In the genomic region with DNA sequence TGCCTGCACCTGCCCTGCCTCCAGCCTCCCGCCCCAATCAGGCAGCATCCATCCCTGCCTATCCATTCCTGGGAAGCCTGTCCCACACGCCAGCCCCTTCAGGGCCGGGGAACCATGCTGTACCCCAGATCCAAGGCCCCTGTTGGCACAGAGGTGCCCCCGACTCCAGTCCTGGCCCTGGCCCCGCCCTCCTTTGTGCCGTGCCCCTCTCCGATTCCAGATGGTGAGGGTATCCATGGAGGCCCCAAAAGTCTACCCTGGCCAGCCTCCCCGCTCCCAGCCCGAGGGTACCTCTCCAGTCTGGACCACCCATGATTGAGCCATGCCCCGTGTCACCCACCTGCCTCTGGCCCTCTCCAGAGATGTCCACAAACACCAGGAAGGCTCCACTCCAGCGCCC, we compare ENCODE assay signal across 9 cellular contexts. TPM values are rescaled to one million over a fixed set of nuclear protein-coding genes. Genes with fewer than 3 reads are reported as not detected.
"Had no signal": no experiment of that assay in that cellular context is flagged by ENCODE, and none has a peak within 500 bp of the region (broad histone marks: within the 10 kb centered on the region; RNA-seq: fewer than 3 reads in every experiment).

No MANE protein-coding gene starts in this region.

- DNase-seq: GDM1, GF-D8 had no signal

- H3K4me3 ChIP-seq: GM12878 had no signal

- FAIRE-seq: G401.6, GM12878, GM12891, GM12892, GM18507, GM19239 had no signal

RNA-seq across cellular contexts. Expression of gene TH, which starts 2.7 kb away (rescaled TPM):
- total RNA-seq: G401, GM12878 had no signal
- polyA plus RNA-seq: GM12878 had no signal

RNA-seq across cellular contexts. Expression of gene INS, which starts 13.4 kb away (rescaled TPM):
- total RNA-seq: G401, GM12878 had no signal
- polyA plus RNA-seq: GM12878 had no signal

RNA-seq across cellular contexts. Expression of gene IGF2, which starts 35.2 kb away (rescaled TPM):
- total RNA-seq: G401 had no signal
- polyA plus RNA-seq: GM12878 had no signal
